In genomic region chr2:19028617-19029016, GRCh38 we compare ENCODE assay signal across 30 cellular contexts.
"Had no signal": no experiment of that assay in that cellular context is flagged by ENCODE, and none has a peak within 500 bp of the region (broad histone marks: within the 10 kb centered on the region; RNA-seq: fewer than 3 reads in every experiment).

No MANE protein-coding gene starts in this region.

- H3K9me3 ChIP-seq: SJCRH30 had no signal

- H3K36me3 ChIP-seq: cardiac muscle cell, SJCRH30 had no signal

- H3K4me3 Mint-ChIP-seq: activated CD4-positive, alpha-beta T cell treated with anti-CD3 and anti-CD28 coated beads for 36 hours; activated CD4-positive, alpha-beta T cell treated with anti-CD3 and anti-CD28 coated beads, Interleukin-2, amount 10 ng/mL, durations not matched to agents 7 days and 5 days; activated CD8-positive, alpha-beta T cell treated with anti-CD3 and anti-CD28 coated beads, Interleukin-2, amount 10 ng/mL, durations not matched to agents 7 days and 5 days; activated naive CD4-positive, alpha-beta T cell treated with anti-CD3 and anti-CD28 coated beads, Interleukin-2, amount 50 U/mL, for 24 hours; activated naive CD8-positive, alpha-beta T cell treated with anti-CD3 and anti-CD28 coated beads, Interleukin-2, amount 10 ng/mL, durations not matched to agents 7 days and 5 days; activated T-cell treated with anti-CD3 and anti-CD28 coated beads, Interleukin-2, amount 50 U/mL, for 24 hours; central memory CD8-positive, alpha-beta T cell; T-helper 1 cell treated with Interleukin-12 subunit alpha and Interleukin-12 subunit beta and Interleukin-4 antibody, amounts not matched to agents 30 μg/mL and 1 μg/mL, for 36 hours; T-helper 2 cell treated with Interferon-gamma antibody and Interleukin-4, amounts not matched to agents 5 μg/mL and 100 μg/mL, for 36 hours had no signal

- H3K27ac Mint-ChIP-seq: activated CD4-positive, alpha-beta T cell treated with anti-CD3 and anti-CD28 coated beads for 36 hours; activated CD4-positive, alpha-beta T cell treated with anti-CD3 and anti-CD28 coated beads, Interleukin-2, amount 10 ng/mL, durations not matched to agents 7 days and 5 days; activated CD8-positive, alpha-beta T cell treated with anti-CD3 and anti-CD28 coated beads, Interleukin-2, amount 10 ng/mL, durations not matched to agents 7 days and 5 days; activated naive CD4-positive, alpha-beta T cell treated with anti-CD3 and anti-CD28 coated beads, Interleukin-2, amount 50 U/mL, for 24 hours; activated naive CD8-positive, alpha-beta T cell treated with anti-CD3 and anti-CD28 coated beads, Interleukin-2, amount 10 ng/mL, durations not matched to agents 7 days and 5 days; activated T-cell treated with anti-CD3 and anti-CD28 coated beads, Interleukin-2, amount 50 U/mL, for 24 hours; activated T-helper 2 cell treated with anti-CD3 and anti-CD28 coated beads, Interferon-gamma antibody, Interleukin-2, Interleukin-4, amounts not matched to agents 10 μg/mL and 5 μg/mL and 100 μg/mL, durations not matched to agents 14 hours and 24 hours and 36 hours; T-helper 1 cell treated with Interleukin-12 subunit alpha and Interleukin-12 subunit beta and Interleukin-4 antibody, amounts not matched to agents 30 μg/mL and 1 μg/mL, for 36 hours; T-helper 2 cell treated with Interferon-gamma antibody and Interleukin-4, amounts not matched to agents 5 μg/mL and 100 μg/mL, for 36 hours had no signal

- DNase-seq: activated CD4-positive, alpha-beta T cell treated with anti-CD3 and anti-CD28 coated beads for 36 hours; activated CD4-positive, alpha-beta T cell treated with anti-CD3 and anti-CD28 coated beads, Interleukin-2, amount 10 ng/mL, durations not matched to agents 7 days and 5 days; activated CD4-positive, alpha-beta T cell treated with anti-CD3 and anti-CD28 coated beads, Interleukin-2, amount 50 U/mL, for 48 hours; activated CD8-positive, alpha-beta T cell treated with anti-CD3 and anti-CD28 coated beads, Interleukin-2, amount 10 ng/mL, durations not matched to agents 7 days and 5 days; activated gamma-delta T cell; activated naive CD4-positive, alpha-beta T cell treated with Interleukin-2 at 50 U/mL for 16 hours; activated naive CD8-positive, alpha-beta T cell treated with anti-CD3 and anti-CD28 coated beads, Interleukin-2, amount 10 ng/mL, durations not matched to agents 7 days and 5 days; activated T-cell treated with anti-CD3 and anti-CD28 coated beads, Interleukin-2, amount 50 U/mL, for 24 hours; NCI-H1105; NCI-H1417 treated with DMSO at 0.1 percent for 48 hours; NCI-H187 treated with DMSO at 0.1 percent for 48 hours; NCI-H2081; NCI-H2171 treated with DMSO at 0.1 percent for 48 hours; NCI-H226; NCI-H446 treated with DMSO at 0.1 percent for 48 hours; NCI-H524; NCI-H69; NCI-H82; SHP77; SJCRH30 had no signal

- H3K9me3 Mint-ChIP-seq: activated CD4-positive, alpha-beta T cell treated with anti-CD3 and anti-CD28 coated beads, Interleukin-2, amount 10 ng/mL, durations not matched to agents 7 days and 5 days; activated naive CD4-positive, alpha-beta T cell treated with anti-CD3 and anti-CD28 coated beads, Interleukin-2, amount 50 U/mL, for 24 hours; activated naive CD8-positive, alpha-beta T cell treated with anti-CD3 and anti-CD28 coated beads, Interleukin-2, amount 10 ng/mL, durations not matched to agents 7 days and 5 days; activated T-cell treated with anti-CD3 and anti-CD28 coated beads, Interleukin-2, amount 50 U/mL, for 24 hours; activated T-helper 2 cell treated with anti-CD3 and anti-CD28 coated beads, Interferon-gamma antibody, Interleukin-2, Interleukin-4, amounts not matched to agents 10 μg/mL and 5 μg/mL and 100 μg/mL, durations not matched to agents 14 hours and 24 hours and 36 hours; central memory CD8-positive, alpha-beta T cell; T-helper 1 cell treated with Interleukin-12 subunit alpha and Interleukin-12 subunit beta and Interleukin-4 antibody, amounts not matched to agents 30 μg/mL and 1 μg/mL, for 36 hours; T-helper 2 cell treated with Interferon-gamma antibody and Interleukin-4, amounts not matched to agents 5 μg/mL and 100 μg/mL, for 36 hours had no signal

- H3K27me3 ChIP-seq: cardiac muscle cell had no signal

- H3K4me1 ChIP-seq: SJCRH30 had no signal

- ATAC-seq: activated CD4-positive, alpha-beta T cell treated with anti-CD3 and anti-CD28 coated beads for 36 hours; activated CD8-positive, alpha-beta T cell treated with anti-CD3 and anti-CD28 coated beads, Interleukin-2, amount 10 ng/mL, durations not matched to agents 7 days and 5 days; K562; Panc1 had no signal

- H3K27ac ChIP-seq: cardiac muscle cell, SJCRH30, SK-N-MC had no signal

- H3K4me3 ChIP-seq: cardiac muscle cell, K562, SJCRH30, SK-N-MC had no signal

- FAIRE-seq: K562, TTC549 had no signal

- H3K36me3 Mint-ChIP-seq: activated naive CD8-positive, alpha-beta T cell treated with anti-CD3 and anti-CD28 coated beads, Interleukin-2, amount 10 ng/mL, durations not matched to agents 7 days and 5 days had no signal

- H3K27me3 Mint-ChIP-seq: activated CD4-positive, alpha-beta T cell treated with anti-CD3 and anti-CD28 coated beads for 36 hours; activated CD4-positive, alpha-beta T cell treated with anti-CD3 and anti-CD28 coated beads, Interleukin-2, amount 10 ng/mL, durations not matched to agents 7 days and 5 days; activated naive CD4-positive, alpha-beta T cell treated with anti-CD3 and anti-CD28 coated beads, Interleukin-2, amount 50 U/mL, for 24 hours; activated naive CD8-positive, alpha-beta T cell treated with anti-CD3 and anti-CD28 coated beads, Interleukin-2, amount 10 ng/mL, durations not matched to agents 7 days and 5 days; activated T-cell treated with anti-CD3 and anti-CD28 coated beads, Interleukin-2, amount 50 U/mL, for 24 hours; central memory CD8-positive, alpha-beta T cell had no signal

- H3K4me1 Mint-ChIP-seq: activated CD4-positive, alpha-beta T cell treated with anti-CD3 and anti-CD28 coated beads for 36 hours; activated CD4-positive, alpha-beta T cell treated with anti-CD3 and anti-CD28 coated beads, Interleukin-2, amount 10 ng/mL, durations not matched to agents 7 days and 5 days; activated naive CD4-positive, alpha-beta T cell treated with anti-CD3 and anti-CD28 coated beads, Interleukin-2, amount 50 U/mL, for 24 hours; activated naive CD8-positive, alpha-beta T cell treated with anti-CD3 and anti-CD28 coated beads, Interleukin-2, amount 10 ng/mL, durations not matched to agents 7 days and 5 days; central memory CD8-positive, alpha-beta T cell had no signal
